7 cellular contexts compared by ENCODE assay signal in genomic region chr13:18214689-18215088, GRCh38.
DNase-seq lines count a peak whose midpoint lies in the region; ATAC-seq, FAIRE-seq and TF ChIP-seq lines count a peak whose summit lies in the region.
"Not testable (repeated sequence)": the region's sequence is repeated elsewhere in the genome, so short reads cannot be mapped to it uniquely, and the experiment has no call there.

No MANE protein-coding gene starts in this region.

- TF ChIP-seq POLR2A in heart left ventricle (IDR thresholded peaks at IDR 0.05); HepG2 (IDR thresholded peaks at IDR 0.05; ENCODE audit: insufficient read depth in 1 of 2, low read depth in 2 of 2, low read length in 2 of 2): not testable (repeated sequence)

- in situ Hi-C loops in HepG2 (cut with HindIII; ENCODE audit: extremely low pct_ligation_motif_present, low pct_unique_long_range_greater_than_20kb) = not testable (repeated sequence)

- not testable (repeated sequence) for TF ChIP-seq CTCF in heart left ventricle (IDR thresholded peaks at IDR 0.05); HepG2 (CRISPR knock-in tag; IDR thresholded peaks at IDR 0.05)

- H3K4me3 ChIP-seq in heart left ventricle; HepG2 (replicated peaks in 1 of 3; ENCODE audit: insufficient read depth in 1 of 3, low read depth in 2 of 3, low read length in 3 of 3): not testable (repeated sequence)

- not testable (repeated sequence) for H3K4me2 ChIP-seq in HepG2 (ENCODE audit: low read depth, low read length)

- POLR2A ChIA-PET in HepG2 (lab: Yijun Ruan, JAX) = not testable (repeated sequence)

- BruUV-seq in HepG2 (replicated peaks; lab: Mats Ljungman, UMichigan) = not testable (repeated sequence)

- not testable (repeated sequence) for H3K4me1 ChIP-seq in heart left ventricle; HepG2 (ENCODE audit: insufficient read depth, low read length)

- H3K27me3 ChIP-seq in heart left ventricle; HepG2 (ENCODE audit: control insufficient read depth in 1 of 2, insufficient read depth in 2 of 2, low read length in 2 of 2): not testable (repeated sequence)

- H3K4me3 Mint-ChIP-seq in activated naive CD8-positive, alpha-beta T cell treated with anti-CD3 and anti-CD28 coated beads, Interleukin-2, amount 50 U/mL, for 24 hours; stimulated activated effector memory CD8-positive, alpha-beta T cell treated with anti-CD3 and anti-CD28 coated beads, Interleukin-12 subunit alpha, Interleukin-12 subunit beta, amount 100 ng/mL, for 72 hours: not testable (repeated sequence)

- not testable (repeated sequence) for H3K9me3 ChIP-seq in heart left ventricle
- peaks cover 72% of the 10 kb centered on the region for H3K9me3 ChIP-seq in HepG2 (ENCODE audit: low read length)

- CTCF ChIA-PET in HepG2 (lab: Yijun Ruan, JAX; ENCODE audit: low intra/inter-chr PET ratio, low total read pairs) = not testable (repeated sequence)

- H4K20me1 ChIP-seq in HepG2 (ENCODE audit: insufficient read depth, low read length) = not testable (repeated sequence)

- H2AFZ ChIP-seq in HepG2 (ENCODE audit: low read length) = not testable (repeated sequence)

- H3K79me2 ChIP-seq in HepG2 (ENCODE audit: insufficient read depth, low read length) = not testable (repeated sequence)

- not testable (repeated sequence) for TF ChIP-seq EP300 in HepG2 (IDR thresholded peaks at IDR 0.05; ENCODE audit: low read depth in 2 of 2, low read length in 2 of 2); HepG2 (CRISPR knock-in tag; IDR thresholded peaks at IDR 0.05; ENCODE audit: borderline replicate concordance)

- not testable (repeated sequence) for H3K27me3 Mint-ChIP-seq in activated naive CD8-positive, alpha-beta T cell treated with anti-CD3 and anti-CD28 coated beads, Interleukin-2, amount 50 U/mL, for 24 hours

- H3K4me1 Mint-ChIP-seq in activated naive CD8-positive, alpha-beta T cell treated with anti-CD3 and anti-CD28 coated beads, Interleukin-2, amount 50 U/mL, for 24 hours; stimulated activated effector memory CD8-positive, alpha-beta T cell treated with anti-CD3 and anti-CD28 coated beads, Interleukin-12 subunit alpha, Interleukin-12 subunit beta, amount 100 ng/mL, for 72 hours: not testable (repeated sequence)

- intact Hi-C loops in heart left ventricle (cut with DNase I); HepG2 (cut with micrococcal nuclease; ENCODE audit: unreplicated experiment): not testable (repeated sequence)

- peak; percentile 27 for ATAC-seq in GM19372 (IDR thresholded peaks at IDR 0.05; ENCODE audit: low read depth, unreplicated experiment)
- ATAC-seq in HG02642 (IDR thresholded peaks at IDR 0.05; ENCODE audit: poor library complexity, unreplicated experiment) = peak; percentile 31
- peak; percentile 27 for ATAC-seq in HG03442 (IDR thresholded peaks at IDR 0.05; ENCODE audit: unreplicated experiment)
- ATAC-seq in activated naive CD8-positive, alpha-beta T cell treated with anti-CD3 and anti-CD28 coated beads, Interleukin-2, amount 50 U/mL, for 24 hours = peak; percentile 21
- ATAC-seq in heart left ventricle = peak; percentile 28 to 61 (median 44)
- peak; percentile 41; the same call in 2 of the 3 replicates for ATAC-seq in HepG2
- ATAC-seq in stimulated activated effector memory CD8-positive, alpha-beta T cell treated with anti-CD3 and anti-CD28 coated beads, Interleukin-12 subunit alpha, Interleukin-12 subunit beta, amount 100 ng/mL, for 72 hours = peak; percentile 45

- not testable (repeated sequence) for TF ChIP-seq RAD21 in HepG2 (CRISPR knock-in tag; IDR thresholded peaks at IDR 0.05)

- H3K9me3 Mint-ChIP-seq in activated naive CD8-positive, alpha-beta T cell treated with anti-CD3 and anti-CD28 coated beads, Interleukin-2, amount 50 U/mL, for 24 hours; stimulated activated effector memory CD8-positive, alpha-beta T cell treated with anti-CD3 and anti-CD28 coated beads, Interleukin-12 subunit alpha, Interleukin-12 subunit beta, amount 100 ng/mL, for 72 hours: not testable (repeated sequence)

- not testable (repeated sequence) for DNase-seq in activated naive CD8-positive, alpha-beta T cell treated with anti-CD3 and anti-CD28 coated beads, Interleukin-2, amount 50 U/mL, for 24 hours; heart left ventricle; HepG2 (ENCODE audit: low spot score); stimulated activated effector memory CD8-positive, alpha-beta T cell treated with anti-CD3 and anti-CD28 coated beads, Interleukin-12 subunit alpha, Interleukin-12 subunit beta, amount 100 ng/mL, for 72 hours (ENCODE audit: low spot score in 2 of 2)

- H3K27ac Mint-ChIP-seq in activated naive CD8-positive, alpha-beta T cell treated with anti-CD3 and anti-CD28 coated beads, Interleukin-2, amount 50 U/mL, for 24 hours; stimulated activated effector memory CD8-positive, alpha-beta T cell treated with anti-CD3 and anti-CD28 coated beads, Interleukin-12 subunit alpha, Interleukin-12 subunit beta, amount 100 ng/mL, for 72 hours: not testable (repeated sequence)

- H3K36me3 Mint-ChIP-seq in activated naive CD8-positive, alpha-beta T cell treated with anti-CD3 and anti-CD28 coated beads, Interleukin-2, amount 50 U/mL, for 24 hours (ENCODE audit: low read depth); stimulated activated effector memory CD8-positive, alpha-beta T cell treated with anti-CD3 and anti-CD28 coated beads, Interleukin-12 subunit alpha, Interleukin-12 subunit beta, amount 100 ng/mL, for 72 hours: not testable (repeated sequence)

- FAIRE-seq in HepG2 (lab: Jason Lieb, UNC) = not testable (repeated sequence)

- H3K9ac ChIP-seq in HepG2 (ENCODE audit: insufficient read depth, low read depth, low read length) = not testable (repeated sequence)

- H3K27ac ChIP-seq in heart left ventricle; HepG2 (ENCODE audit: extremely low read length, insufficient read depth, low read length): not testable (repeated sequence)

- H3K36me3 ChIP-seq in heart left ventricle; HepG2 (replicated peaks in 1 of 2; ENCODE audit: control insufficient read depth in 1 of 2, insufficient read depth in 2 of 2, low read length in 2 of 2): not testable (repeated sequence)
